ENCODE assay signal across 8 cellular contexts in genomic region chr12:79886917-79887519, GRCh38. TPM values are rescaled to one million over a fixed set of nuclear protein-coding genes. Genes with fewer than 3 reads are reported as not detected.
DNase-seq lines count a peak whose midpoint lies in the region; ATAC-seq and TF ChIP-seq lines count a peak whose summit lies in the region.

No MANE protein-coding gene starts in this region.

- H3K36me3 Mint-ChIP-seq in CD4-positive, CD25-positive, alpha-beta regulatory T cell, result peaks cover 18% of the 10 kb centered on the region

- ATAC-seq in CD4-positive, CD25-positive, alpha-beta regulatory T cell (ENCODE audit: low read depth in 2 of 2), result peak; percentile 65 to 68
- ATAC-seq in GM18867 (IDR thresholded peaks at IDR 0.05; ENCODE audit: unreplicated experiment) (peak; percentile 80), HG03442 (IDR thresholded peaks at IDR 0.05; ENCODE audit: unreplicated experiment) (peak; percentile 58), GM21529 (IDR thresholded peaks at IDR 0.05; ENCODE audit: unreplicated experiment) (no peak)

- no peak overlapping the region for H3K4me3 ChIP-seq in CD4-positive, CD25-positive, alpha-beta regulatory T cell (ENCODE audit: low read depth, low read length)
- H3K4me3 ChIP-seq in dorsolateral prefrontal cortex, result no peak overlapping the region
- no peak overlapping the region for H3K4me3 ChIP-seq in lower leg skin (ENCODE audit: low read depth, poor library complexity, severe bottlenecking)

- no peaks in the 10 kb centered on the region for H3K27me3 Mint-ChIP-seq in CD4-positive, CD25-positive, alpha-beta regulatory T cell

- peak; percentile 23 to 70 (median 56) for TF ChIP-seq CTCF in dorsolateral prefrontal cortex (IDR thresholded peaks at IDR 0.05 in 54 of 56, conservative IDR thresholded peaks at IDR 0.05 in 2 of 56; ENCODE audit: low read depth in 1 of 56, partially characterized antibody in 56 of 56)
- no peak for TF ChIP-seq CTCF in lower leg skin (IDR thresholded peaks at IDR 0.05)

- TF ChIP-seq POLR2A in lower leg skin (IDR thresholded peaks at IDR 0.05), result no peak

- no peaks in the 10 kb centered on the region for H3K9me3 Mint-ChIP-seq in CD4-positive, CD25-positive, alpha-beta regulatory T cell

- no peaks in the 10 kb centered on the region for H3K27me3 ChIP-seq in CD4-positive, CD25-positive, alpha-beta regulatory T cell (ENCODE audit: control insufficient read depth, insufficient read depth, low read length)
- H3K27me3 ChIP-seq in dorsolateral prefrontal cortex, result no peaks in the 10 kb centered on the region

- peak in 2 of 3 donors; percentile 50 to 72 for DNase-seq in CD4-positive, CD25-positive, alpha-beta regulatory T cell
- DNase-seq in NOMO-1 treated with DMSO at 0.1 percent for 48 hours (lab: John Stamatoyannopoulos, UW; ENCODE audit: unreplicated experiment) (peak; percentile 34), dorsolateral prefrontal cortex (no peak), myocyte (ENCODE audit: low read depth) (peak; percentile 57), lower leg skin (ENCODE audit: low spot score in 2 of 2) (no peak)

- H3K27ac Mint-ChIP-seq in CD4-positive, CD25-positive, alpha-beta regulatory T cell, result no peak overlapping the region

- peaks cover 40% of the 10 kb centered on the region for H3K4me1 ChIP-seq in CD4-positive, CD25-positive, alpha-beta regulatory T cell (ENCODE audit: control insufficient read depth, insufficient read depth, low read length, poor library complexity, severe bottlenecking)

- H3K27ac ChIP-seq in CD4-positive, CD25-positive, alpha-beta regulatory T cell (ENCODE audit: insufficient read depth, low read length, poor library complexity, severe bottlenecking), result no peak overlapping the region
- no peak overlapping the region for H3K27ac ChIP-seq in dorsolateral prefrontal cortex

- H3K9me3 ChIP-seq in CD4-positive, CD25-positive, alpha-beta regulatory T cell (ENCODE audit: control insufficient read depth in 2 of 2, low read length in 2 of 2), result no peaks in the 10 kb centered on the region

- H3K36me3 ChIP-seq in CD4-positive, CD25-positive, alpha-beta regulatory T cell (ENCODE audit: control insufficient read depth, insufficient read depth, low read length), result no peaks in the 10 kb centered on the region

- WGBS in lower leg skin, 2 donors, result 64 to 77% methylated on average over 3 of the region's 3 CpGs

- H3K4me1 Mint-ChIP-seq in CD4-positive, CD25-positive, alpha-beta regulatory T cell, result peaks cover 36 to 84% (median 70%) of the 10 kb centered on the region in 4 donors

- H3K4me3 Mint-ChIP-seq in CD4-positive, CD25-positive, alpha-beta regulatory T cell, result peak overlapping the region in 1 of 4 donors; percentile 70

- intact Hi-C loops in dorsolateral prefrontal cortex (cut with DNase I) (loop anchor here in 1 of 2 donors (5.0 kb wide), 1 partner anchor 45 kb away; no protein-coding TSS in a partner anchor), lower leg skin (cut with DNase I; ENCODE audit: low total_unique reads) (no loop called here)

RNA-seq across cellular contexts. Expression of gene PPP1R12A, which starts 47.9 kb away (rescaled TPM):
- total RNA-seq in CD4-positive, CD25-positive, alpha-beta regulatory T cell, result 153 TPM
- polyA plus RNA-seq in CD4-positive, CD25-positive, alpha-beta regulatory T cell, result 100 to 1,000 TPM in 3 of 4 donors, 10 to 100 TPM in 1; 91.8 to 138 (median 105) TPM
- 100 to 1,000 TPM in 119 of 120 experiments, 10 to 100 TPM in 1; 96.4 to 234 (median 174) TPM for total RNA-seq in dorsolateral prefrontal cortex
- 67.1 and 100 TPM in 2 replicates for total RNA-seq in myocyte
- 29.8 TPM for polyA plus RNA-seq in myocyte (2012)
- total RNA-seq in lower leg skin, result 10 to 100 TPM; 47.6 to 64.1 (median 56.6) TPM

Comparison
In these comparisons a context has a peak if more than half of its experiments do, and no peak if none do; other contexts are left out.
1. DNase-seq: peak in CD4-positive, CD25-positive, alpha-beta regulatory T cell (2 of 3), NOMO-1 treated with DMSO at 0.1 percent for 48 hours (single experiment) and myocyte (single experiment); none in dorsolateral prefrontal cortex (0 of 10) and lower leg skin (0 of 2).
2. CTCF ChIP-seq: peak in dorsolateral prefrontal cortex (56 of 56); none in lower leg skin (0 of 3).